ENCODE assay signal across 16 cellular contexts in genomic region chr4:67533112-67533511, GRCh38. TPM values are rescaled to one million over a fixed set of nuclear protein-coding genes. Genes with fewer than 3 reads are reported as not detected.
DNase-seq lines count a peak whose midpoint lies in the region; ATAC-seq lines count a peak whose summit lies in the region.
"Had no signal": no experiment of that assay in that cellular context is flagged by ENCODE, and none has a peak within 500 bp of the region (broad histone marks: within the 10 kb centered on the region; RNA-seq: fewer than 3 reads in every experiment).

No MANE protein-coding gene starts in this region.

- H3K27me3 Mint-ChIP-seq in IgD-negative memory B cell: no peaks in the 10 kb centered on the region
- no peaks in the 10 kb centered on the region for H3K27me3 Mint-ChIP-seq in activated T-helper 2 cell treated with anti-CD3 and anti-CD28 coated beads, Interferon-gamma antibody, Interleukin-2, Interleukin-4, amounts not matched to agents 10 μg/mL and 5 μg/mL and 100 μg/mL, durations not matched to agents 14 hours and 24 hours and 36 hours (ENCODE audit: low read depth)
- H3K27me3 Mint-ChIP-seq: CD4-positive, alpha-beta T cell had no signal

- no peak for ATAC-seq in HG02588 (IDR thresholded peaks at IDR 0.05; ENCODE audit: unreplicated experiment)
- no peak for ATAC-seq in HG03196 (IDR thresholded peaks at IDR 0.05; ENCODE audit: unreplicated experiment)

- peak overlapping the region in 2 of 3 donors; percentile 29 to 79 for H3K27ac Mint-ChIP-seq in IgD-negative memory B cell
- H3K27ac Mint-ChIP-seq in activated T-helper 2 cell treated with anti-CD3 and anti-CD28 coated beads, Interferon-gamma antibody, Interleukin-2, Interleukin-4, amounts not matched to agents 10 μg/mL and 5 μg/mL and 100 μg/mL, durations not matched to agents 14 hours and 24 hours and 36 hours: peak overlapping the region; percentile 17
- H3K27ac Mint-ChIP-seq: CD4-positive, alpha-beta T cell had no signal

- peaks cover 23% of the 10 kb centered on the region for H3K36me3 Mint-ChIP-seq in IgD-negative memory B cell
- H3K36me3 Mint-ChIP-seq in activated T-helper 2 cell treated with anti-CD3 and anti-CD28 coated beads, Interferon-gamma antibody, Interleukin-2, Interleukin-4, amounts not matched to agents 10 μg/mL and 5 μg/mL and 100 μg/mL, durations not matched to agents 14 hours and 24 hours and 36 hours (ENCODE audit: low read depth): peaks cover 86% of the 10 kb centered on the region

- no peak for DNase-seq in activated T-helper 2 cell treated with anti-CD3 and anti-CD28 coated beads, Interferon-gamma antibody, Interleukin-2, Interleukin-4, amounts not matched to agents 10 μg/mL and 5 μg/mL and 100 μg/mL, durations not matched to agents 14 hours and 24 hours and 36 hours (ENCODE audit: low spot score)
- DNase-seq in foreskin melanocyte: peak; percentile 6
- DNase-seq in HK-2 (ENCODE audit: unreplicated experiment): no peak
- DNase-seq: ACHN; BE2C; Caco-2; CD4-positive, alpha-beta T cell; DMS79; GDM1; GM23248 had no signal

- peaks cover 8 to 15% (median 14%) of the 10 kb centered on the region in 3 donors for H3K4me1 Mint-ChIP-seq in IgD-negative memory B cell
- peaks cover 13% of the 10 kb centered on the region for H3K4me1 Mint-ChIP-seq in activated T-helper 2 cell treated with anti-CD3 and anti-CD28 coated beads, Interferon-gamma antibody, Interleukin-2, Interleukin-4, amounts not matched to agents 10 μg/mL and 5 μg/mL and 100 μg/mL, durations not matched to agents 14 hours and 24 hours and 36 hours (ENCODE audit: low read depth)

- H3K4me3 Mint-ChIP-seq in IgD-negative memory B cell: no peak overlapping the region
- no peak overlapping the region for H3K4me3 Mint-ChIP-seq in activated T-helper 2 cell treated with anti-CD3 and anti-CD28 coated beads, Interferon-gamma antibody, Interleukin-2, Interleukin-4, amounts not matched to agents 10 μg/mL and 5 μg/mL and 100 μg/mL, durations not matched to agents 14 hours and 24 hours and 36 hours (ENCODE audit: low read depth)
- H3K4me3 Mint-ChIP-seq: CD4-positive, alpha-beta T cell had no signal

- intact Hi-C loops in activated T-helper 2 cell treated with anti-CD3 and anti-CD28 coated beads, Interferon-gamma antibody, Interleukin-2, Interleukin-4, amounts not matched to agents 10 μg/mL and 5 μg/mL and 100 μg/mL, durations not matched to agents 14 hours and 24 hours and 36 hours (cut with micrococcal nuclease): no loop called here

- H3K9me3 Mint-ChIP-seq in IgD-negative memory B cell: peaks cover 0 to 7% (median 4%) of the 10 kb centered on the region in 3 donors
- peaks cover 26% of the 10 kb centered on the region for H3K9me3 Mint-ChIP-seq in activated T-helper 2 cell treated with anti-CD3 and anti-CD28 coated beads, Interferon-gamma antibody, Interleukin-2, Interleukin-4, amounts not matched to agents 10 μg/mL and 5 μg/mL and 100 μg/mL, durations not matched to agents 14 hours and 24 hours and 36 hours

RNA-seq across cellular contexts. Expression of gene CENPC, which starts 12.2 kb away (rescaled TPM):
- 18.7 TPM for polyA plus RNA-seq in IgD-negative memory B cell
- 31.6 and 32.0 TPM in 2 replicates for total RNA-seq in activated T-helper 2 cell treated with anti-CD3 and anti-CD28 coated beads, Interferon-gamma antibody, Interleukin-2, Interleukin-4, amounts not matched to agents 10 μg/mL and 5 μg/mL and 100 μg/mL, durations not matched to agents 14 hours and 24 hours and 36 hours

RNA-seq across cellular contexts. Expression of gene STAP1, which starts 25.4 kb away (rescaled TPM):
- polyA plus RNA-seq in IgD-negative memory B cell: 110 TPM
- 18.8 and 18.9 TPM in 2 replicates for total RNA-seq in activated T-helper 2 cell treated with anti-CD3 and anti-CD28 coated beads, Interferon-gamma antibody, Interleukin-2, Interleukin-4, amounts not matched to agents 10 μg/mL and 5 μg/mL and 100 μg/mL, durations not matched to agents 14 hours and 24 hours and 36 hours
- total RNA-seq: Caco-2, Daoy, GM23248, H4, HT-29 had no signal
- polyA plus RNA-seq: GM23248 had no signal
